Comparison of ENCODE assay signal across 1 cellular context in genomic region chr3:49007068-49007770, GRCh38.
TF ChIP-seq lines count a peak whose summit lies in the region.

Gene WDR6, plus strand, starts transcription at chr3:49007391. Its CDS starts 41 bp downstream, at chr3:49007432.

TF ChIP-seq in K562, 482 proteins besides CTCF, POLR2A, EP300 and RAD21 (continued from another document and continues in another):
- TF ChIP-seq MGA (IDR thresholded peaks at IDR 0.05), result peak; percentile 91
- TF ChIP-seq E2F6 (IDR thresholded peaks at IDR 0.05; ENCODE audit: borderline replicate concordance in 1 of 2, extremely low read depth in 1 of 2, insufficient read depth in 1 of 2, insufficient read length in 1 of 2, low read depth in 1 of 2, low read length in 1 of 2, poor library complexity in 1 of 2, severe bottlenecking in 1 of 2), result peak; percentile 39 to 82
- TF ChIP-seq SMARCB1 (IDR thresholded peaks at IDR 0.05; ENCODE audit: insufficient read length, low read depth), result no peak
- TF ChIP-seq ZFP30 (CRISPR knock-in tag; IDR thresholded peaks at IDR 0.05; ENCODE audit: borderline replicate concordance), result no peak
- TF ChIP-seq SRSF9 (IDR thresholded peaks at IDR 0.05; ENCODE audit: borderline replicate concordance, low read depth, low read length), result no peak
- TF ChIP-seq HBP1 (CRISPR knock-in tag; IDR thresholded peaks at IDR 0.05), result no peak
- TF ChIP-seq NFIC (IDR thresholded peaks at IDR 0.05), result peak; percentile 54
- peak; percentile 63; the same call in 1 of the 2 replicates for TF ChIP-seq ATF7 (IDR thresholded peaks at IDR 0.05)
- TF ChIP-seq CHD4 (IDR thresholded peaks at IDR 0.05; ENCODE audit: insufficient read depth, insufficient replicate concordance, low read depth, low read length, poor library complexity, severe bottlenecking), result no peak
- no peak for TF ChIP-seq CHD1 (IDR thresholded peaks at IDR 0.05; ENCODE audit: low read length)
- TF ChIP-seq SMARCE1 (IDR thresholded peaks at IDR 0.05), result peak; percentile 63; the same call in 1 of the 2 replicates
- TF ChIP-seq HDAC8 (tag; IDR thresholded peaks at IDR 0.05), result 0 out of 2 replicates have a peak, but pooled peaks have one; percentile 39
- TF ChIP-seq NRF1 (conservative IDR thresholded peaks at IDR 0.05 in 1 of 2, IDR thresholded peaks at IDR 0.05 in 1 of 2), result peak; percentile 59 to 68
- no peak for TF ChIP-seq ZNF444 (CRISPR knock-in tag; IDR thresholded peaks at IDR 0.05)
- TF ChIP-seq RUNX1 (IDR thresholded peaks at IDR 0.05; ENCODE audit: low read depth), result no peak
- TF ChIP-seq C11orf30 (IDR thresholded peaks at IDR 0.05; ENCODE audit: low read depth), result peak; percentile 63
- 0 out of 2 replicates have a peak, but pooled peaks have one; percentile 43 for TF ChIP-seq ZNF766 (CRISPR knock-in tag; conservative IDR thresholded peaks at IDR 0.05)
- peak; percentile 37 for TF ChIP-seq E2F8 (IDR thresholded peaks at IDR 0.05; ENCODE audit: low read depth, partially characterized antibody)
- TF ChIP-seq RBM25 (IDR thresholded peaks at IDR 0.05; ENCODE audit: low read depth, low read length, severe bottlenecking), result peak; percentile 97
- peak; percentile 69 for TF ChIP-seq BRD4 (IDR thresholded peaks at IDR 0.05)
- no peak for TF ChIP-seq THRB (CRISPR knock-in tag; conservative IDR thresholded peaks at IDR 0.05)
- 0 out of 2 replicates have a peak, but pooled peaks have one; percentile 34 for TF ChIP-seq MTA1 (IDR thresholded peaks at IDR 0.05; ENCODE audit: borderline replicate concordance)
- peak; percentile 80 for TF ChIP-seq NFYB (IDR thresholded peaks at IDR 0.05; ENCODE audit: extremely low read depth, insufficient read length)
- 0 out of 2 replicates have a peak, but pooled peaks have one; percentile 54 for TF ChIP-seq HMGXB4 (CRISPR knock-in tag; IDR thresholded peaks at IDR 0.05)
- no peak for TF ChIP-seq PBX2 (CRISPR knock-in tag; IDR thresholded peaks at IDR 0.05; ENCODE audit: low read depth)
- TF ChIP-seq PBX2 (tag; conservative IDR thresholded peaks at IDR 0.05; ENCODE audit: low read depth), result no peak
- TF ChIP-seq PML (IDR thresholded peaks at IDR 0.05; ENCODE audit: low read length), result peak; percentile 61; the same call in 1 of the 2 replicates
- TF ChIP-seq ZBTB33 (CRISPR knock-in tag; IDR thresholded peaks at IDR 0.05), result peak; percentile 35; the same call in 1 of the 2 replicates
- TF ChIP-seq HDAC1 (IDR thresholded peaks at IDR 0.05), result peak in 1 of 2 experiments; percentile 70; a peak in 2 of 4 replicates
- no peak for TF ChIP-seq HCFC1 (IDR thresholded peaks at IDR 0.05; ENCODE audit: low read depth, low read length)
